Comparison of ENCODE assay signal across 2 cellular contexts in genomic region chr17:79104898-79105600, GRCh38.
TF ChIP-seq lines count a peak whose summit lies in the region.

No MANE protein-coding gene starts in this region.

TF ChIP-seq in SK-N-SH, 30 proteins besides CTCF, POLR2A, EP300 and RAD21 (continued from another document):
- TF ChIP-seq USF2 (IDR thresholded peaks at IDR 0.05; ENCODE audit: borderline replicate concordance, low read depth, low read length): no peak
- TF ChIP-seq NRF1 (IDR thresholded peaks at IDR 0.05; ENCODE audit: low read depth, low read length): no peak
- no peak for TF ChIP-seq RFX5 (IDR thresholded peaks at IDR 0.05; ENCODE audit: low read length)
- TF ChIP-seq SMC3 (IDR thresholded peaks at IDR 0.05; ENCODE audit: low read depth, low read length): no peak
- TF ChIP-seq RCOR1 (IDR thresholded peaks at IDR 0.05; ENCODE audit: low read length): no peak
- TF ChIP-seq PBX3 (IDR thresholded peaks at IDR 0.05): no peak
- no peak for TF ChIP-seq ELF1 (IDR thresholded peaks at IDR 0.05)

TF ChIP-seq in SK-N-SH treated with all-trans-retinoic acid at 6 μM for 48 hours, 23 proteins besides CTCF, POLR2A, EP300 and RAD21 (continued from another document):
- TF ChIP-seq TCF4 (CRISPR knock-in tag; IDR thresholded peaks at IDR 0.05; ENCODE audit: borderline replicate concordance): no peak
- no peak for TF ChIP-seq TOX (CRISPR knock-in tag; IDR thresholded peaks at IDR 0.05; ENCODE audit: borderline replicate concordance)
- TF ChIP-seq OSR1 (CRISPR knock-in tag; IDR thresholded peaks at IDR 0.05): no peak
- TF ChIP-seq ARNTL (CRISPR knock-in tag; IDR thresholded peaks at IDR 0.05; ENCODE audit: borderline replicate concordance, low read depth): no peak
- no peak for TF ChIP-seq CSRNP3 (CRISPR knock-in tag; IDR thresholded peaks at IDR 0.05)
- TF ChIP-seq ZFP3 (CRISPR knock-in tag; IDR thresholded peaks at IDR 0.05): no peak
- TF ChIP-seq ZC3H10 (CRISPR knock-in tag; IDR thresholded peaks at IDR 0.05): no peak
- TF ChIP-seq ZNF8 (CRISPR knock-in tag; IDR thresholded peaks at IDR 0.05): no peak
- no peak for TF ChIP-seq ISL1 (CRISPR knock-in tag; IDR thresholded peaks at IDR 0.05)
